In genomic region chr12:4054643-4055042, GRCh38 we compare ENCODE assay signal across 8 cellular contexts.
"Had no signal": no experiment of that assay in that cellular context is flagged by ENCODE, and none has a peak within 500 bp of the region (broad histone marks: within the 10 kb centered on the region; RNA-seq: fewer than 3 reads in every experiment).

No MANE protein-coding gene starts in this region.

- H3K9ac ChIP-seq: GM23248 had no signal

- H3K36me3 ChIP-seq: HAP-1 had no signal

- FAIRE-seq: HTR-8/SVneo had no signal

- H3K4me1 ChIP-seq: HAP-1 had no signal

- H3K4me3 ChIP-seq: GM23248, HAP-1 had no signal

- ATAC-seq: HCT116 had no signal

- H3K27ac ChIP-seq: GM23248 had no signal

- DNase-seq: GM23248, GOT3, H7, HFFc6, KBM-7 had no signal

- H2AFZ ChIP-seq: GM23248 had no signal

- H3K9me3 ChIP-seq: HAP-1 had no signal
